ENCODE assay signal across 14 cellular contexts in the genomic region with DNA sequence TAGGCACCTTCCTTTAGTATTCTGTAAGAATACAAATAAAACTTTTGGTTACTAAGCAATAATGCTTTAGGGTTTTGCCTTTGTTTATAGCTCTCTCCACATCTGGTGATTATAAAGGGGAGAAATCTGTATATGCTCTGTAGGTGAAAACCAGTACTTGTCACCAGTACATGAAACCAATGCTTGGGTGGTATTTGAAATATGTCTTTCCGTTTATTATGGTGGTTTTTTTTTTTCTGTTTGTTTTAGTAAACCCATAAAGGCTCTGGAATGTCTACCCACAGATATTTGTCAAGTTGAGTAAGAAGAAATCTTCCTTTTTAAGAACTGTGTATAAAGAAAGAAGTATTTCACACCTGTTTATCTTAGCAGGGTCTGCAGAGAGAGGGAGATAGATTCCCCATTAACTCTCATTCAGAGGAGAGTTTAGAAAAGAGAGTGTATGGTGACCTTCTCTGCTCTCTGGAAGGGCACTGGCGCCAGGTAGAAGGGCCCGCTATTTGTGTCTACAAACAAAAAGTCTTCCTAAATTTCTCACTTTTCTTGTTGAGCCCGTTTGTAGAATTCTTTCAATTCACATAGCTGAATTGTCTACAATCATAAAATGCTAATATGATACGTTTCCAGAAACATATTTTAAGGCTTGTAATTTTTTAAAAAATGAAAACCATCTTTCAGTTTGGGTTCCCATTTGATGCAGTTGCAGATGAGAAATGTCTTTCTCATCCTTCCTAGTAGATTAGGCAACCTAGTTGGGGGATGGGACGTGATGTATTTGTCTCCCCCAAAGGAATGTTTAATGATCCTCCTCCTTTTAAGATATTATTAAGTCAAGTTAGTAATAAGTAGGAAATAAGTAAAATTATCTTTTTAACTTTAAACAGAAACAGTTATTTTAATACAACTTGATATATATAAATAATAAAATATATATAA. TPM values are rescaled to one million over a fixed set of nuclear protein-coding genes. Genes with fewer than 3 reads are reported as not detected.
DNase-seq lines count a peak whose midpoint lies in the region; ATAC-seq, FAIRE-seq and TF ChIP-seq lines count a peak whose summit lies in the region.
"Had no signal": no experiment of that assay in that cellular context is flagged by ENCODE, and none has a peak within 500 bp of the region (broad histone marks: within the 10 kb centered on the region; RNA-seq: fewer than 3 reads in every experiment).

No MANE protein-coding gene starts in this region.

- no peak for DNase-seq in left ventricle myocardium inferior
- DNase-seq in Right ventricle myocardium inferior (ENCODE audit: missing footprints) = no peak
- DNase-seq in amniotic epithelial cell (ENCODE audit: low read depth) = peak; percentile 93
- peak; percentile 89 for DNase-seq in kidney glomerular epithelial cell (lab: John Stamatoyannopoulos, UW)
- peak; percentile 48 for DNase-seq in urothelium cell line (ENCODE audit: low spot score)
- DNase-seq in T-helper 2 cell treated with Interferon-gamma antibody and Interleukin-4, amounts not matched to agents 5 μg/mL and 100 μg/mL, for 36 hours (ENCODE audit: low spot score) = no peak
- DNase-seq in NCI-H526 treated with DMSO at 0.1 percent for 48 hours (lab: John Stamatoyannopoulos, UW) = no peak
- DNase-seq: effector CD4-positive, alpha-beta T cell; kidney had no signal

- H3K4me3 ChIP-seq in left ventricle myocardium inferior = no peak overlapping the region

- H3K4me1 ChIP-seq in left ventricle myocardium inferior = peaks cover 61% of the 10 kb centered on the region

- no peak for FAIRE-seq in urothelium cell line (lab: Jason Lieb, UNC)
- FAIRE-seq: kidney had no signal

- no peak overlapping the region for H3K4me3 Mint-ChIP-seq in T-helper 2 cell treated with Interferon-gamma antibody and Interleukin-4, amounts not matched to agents 5 μg/mL and 100 μg/mL, for 36 hours
- H3K4me3 Mint-ChIP-seq: activated T-helper 1 cell treated with anti-CD3 and anti-CD28 coated beads, Interleukin-12 subunit alpha, Interleukin-12 subunit beta, Interleukin-2, Interleukin-4 antibody, amounts not matched to agents 30 ng/mL and 10 ng/mL and 1 ng/mL, durations not matched to agents 14 hours and 24 hours and 36 hours; B cell; IgD-negative memory B cell; stimulated activated memory B cell treated with anti-CD40 and anti-IgM and Interleukin-4, amounts not matched to agents 10 μg/mL and 1 μg/mL and 100 μg/mL, for 72 hours had no signal

- H3K36me3 Mint-ChIP-seq in T-helper 2 cell treated with Interferon-gamma antibody and Interleukin-4, amounts not matched to agents 5 μg/mL and 100 μg/mL, for 36 hours (ENCODE audit: low read depth) = peaks cover 7% of the 10 kb centered on the region
- H3K36me3 Mint-ChIP-seq: IgD-negative memory B cell had no signal

- H3K4me1 Mint-ChIP-seq in T-helper 2 cell treated with Interferon-gamma antibody and Interleukin-4, amounts not matched to agents 5 μg/mL and 100 μg/mL, for 36 hours (ENCODE audit: low read depth) = peaks cover 10% of the 10 kb centered on the region

- H3K27me3 ChIP-seq in left ventricle myocardium inferior (ENCODE audit: low read depth) = no peaks in the 10 kb centered on the region

- H3K27ac Mint-ChIP-seq in T-helper 2 cell treated with Interferon-gamma antibody and Interleukin-4, amounts not matched to agents 5 μg/mL and 100 μg/mL, for 36 hours = no peak overlapping the region
- H3K27ac Mint-ChIP-seq: activated T-helper 1 cell treated with anti-CD3 and anti-CD28 coated beads, Interleukin-12 subunit alpha, Interleukin-12 subunit beta, Interleukin-2, Interleukin-4 antibody, amounts not matched to agents 30 ng/mL and 10 ng/mL and 1 ng/mL, durations not matched to agents 14 hours and 24 hours and 36 hours; B cell; stimulated activated memory B cell treated with anti-CD40 and anti-IgM and Interleukin-4, amounts not matched to agents 10 μg/mL and 1 μg/mL and 100 μg/mL, for 72 hours had no signal

- no peak for TF ChIP-seq CTCF in left ventricle myocardium inferior (IDR thresholded peaks at IDR 0.05; ENCODE audit: borderline replicate concordance)

- H3K27me3 Mint-ChIP-seq in T-helper 2 cell treated with Interferon-gamma antibody and Interleukin-4, amounts not matched to agents 5 μg/mL and 100 μg/mL, for 36 hours (ENCODE audit: low read depth) = peaks cover 25% of the 10 kb centered on the region
- H3K27me3 Mint-ChIP-seq: B cell; IgD-negative memory B cell; stimulated activated memory B cell treated with anti-CD40 and anti-IgM and Interleukin-4, amounts not matched to agents 10 μg/mL and 1 μg/mL and 100 μg/mL, for 72 hours had no signal

- intact Hi-C loops in left ventricle myocardium inferior (cut with micrococcal nuclease) (no loop called here), Right ventricle myocardium inferior (cut with DNase I) (no loop called here)

- peak overlapping the region; percentile 64 for H3K27ac ChIP-seq in left ventricle myocardium inferior (replicated peaks)

- H3K9me3 Mint-ChIP-seq in T-helper 2 cell treated with Interferon-gamma antibody and Interleukin-4, amounts not matched to agents 5 μg/mL and 100 μg/mL, for 36 hours = peaks cover 25% of the 10 kb centered on the region

- H3K9me3 ChIP-seq in left ventricle myocardium inferior (replicated peaks) = peaks cover 5% of the 10 kb centered on the region

- H3K36me3 ChIP-seq in left ventricle myocardium inferior = peaks cover 8% of the 10 kb centered on the region

- ATAC-seq in Right ventricle myocardium inferior = no peak
- ATAC-seq in GM21825 (IDR thresholded peaks at IDR 0.05; ENCODE audit: unreplicated experiment) = no peak
- ATAC-seq: stimulated activated memory B cell treated with anti-CD40 and anti-IgM and Interleukin-4, amounts not matched to agents 10 μg/mL and 1 μg/mL and 100 μg/mL, for 72 hours had no signal

RNA-seq across cellular contexts. Expression of a gene that starts 33.9 kb away (rescaled TPM):
- 466 TPM for total RNA-seq in left ventricle myocardium inferior
- total RNA-seq in Right ventricle myocardium inferior = 435 TPM

Comparison
In these comparisons a context has a peak if more than half of its experiments do, and no peak if none do; other contexts are left out.
1. DNase-seq: peak in amniotic epithelial cell (single experiment), kidney glomerular epithelial cell (single experiment) and urothelium cell line (single experiment); none in left ventricle myocardium inferior (single experiment), Right ventricle myocardium inferior (single experiment), T-helper 2 cell treated with Interferon-gamma antibody and Interleukin-4, amounts not matched to agents 5 μg/mL and 100 μg/mL, for 36 hours (single experiment) and NCI-H526 treated with DMSO at 0.1 percent for 48 hours (single experiment).